Comparison of ENCODE assay signal across 31 cellular contexts in genomic region chr12:122722347-122722746, GRCh38. TPM values are rescaled to one million over a fixed set of nuclear protein-coding genes. Genes with fewer than 3 reads are reported as not detected.
DNase-seq lines count a peak whose midpoint lies in the region; ATAC-seq and TF ChIP-seq lines count a peak whose summit lies in the region.
"Had no signal": no experiment of that assay in that cellular context is flagged by ENCODE, and none has a peak within 500 bp of the region (broad histone marks: within the 10 kb centered on the region; RNA-seq: fewer than 3 reads in every experiment).

No MANE protein-coding gene starts in this region.

- H3K9me3 Mint-ChIP-seq in CD14-positive monocyte (peaks cover 0 to 1% (median 0%) of the 10 kb centered on the region in 7 donors), mesothelial cell of epicardium (no peaks in the 10 kb centered on the region)
- no peaks in the 10 kb centered on the region for H3K9me3 Mint-ChIP-seq in activated T-helper 2 cell treated with anti-CD3 and anti-CD28 coated beads, Interferon-gamma antibody, Interleukin-2, Interleukin-4, amounts not matched to agents 10 μg/mL and 5 μg/mL and 100 μg/mL, durations not matched to agents 14 hours and 24 hours and 36 hours
- H3K9me3 Mint-ChIP-seq: HFFc6; immature natural killer cell; nephron progenitor cell; stimulated activated naive B cell treated with anti-CD40 and anti-IgM and Interleukin-4, amounts not matched to agents 10 μg/mL and 1 μg/mL and 100 μg/mL, for 72 hours had no signal

- intact Hi-C loops in CD14-positive monocyte (cut with micrococcal nuclease), result no loop called here
- intact Hi-C loops in activated T-helper 2 cell treated with anti-CD3 and anti-CD28 coated beads, Interferon-gamma antibody, Interleukin-2, Interleukin-4, amounts not matched to agents 10 μg/mL and 5 μg/mL and 100 μg/mL, durations not matched to agents 14 hours and 24 hours and 36 hours (cut with micrococcal nuclease), result loop anchor here (5.0 kb wide), 1 partner anchor 175 kb away; the partner anchor contains the start of gene VPS37B
- intact Hi-C loops in left colon (cut with DNase I, micrococcal nuclease), result no loop called here
- intact Hi-C loops in vagina (cut with DNase I), result no loop called here

- TF ChIP-seq POLR2A in vagina (IDR thresholded peaks at IDR 0.05), result no peak

- no peaks in the 10 kb centered on the region for H3K9me3 ChIP-seq in vagina
- H3K9me3 ChIP-seq: body of pancreas, left ventricle myocardium inferior, spleen had no signal

- no peak overlapping the region for H3K27ac ChIP-seq in vagina
- H3K27ac ChIP-seq: body of pancreas, C4-2B, left ventricle myocardium inferior, SK-N-MC had no signal

- H3K4me3 ChIP-seq in vagina, result no peak overlapping the region
- H3K4me3 ChIP-seq: body of pancreas, left ventricle myocardium inferior, SK-N-MC, spleen had no signal

- DNase-seq in CD14-positive monocyte (ENCODE audit: low spot score) (no peak), Kasumi-1 (lab: John Stamatoyannopoulos, UW) (peak; percentile 36 to 42), mesothelial cell of epicardium (ENCODE audit: low spot score in 2 of 2, unreplicated experiment in 2 of 2) (no peak), globus pallidus (ENCODE audit: low spot score) (no peak), left colon (no peak), vagina (ENCODE audit: extremely low spot score in 2 of 2) (no peak)
- no peak for DNase-seq in activated T-helper 2 cell treated with anti-CD3 and anti-CD28 coated beads, Interferon-gamma antibody, Interleukin-2, Interleukin-4, amounts not matched to agents 10 μg/mL and 5 μg/mL and 100 μg/mL, durations not matched to agents 14 hours and 24 hours and 36 hours (ENCODE audit: low spot score)
- DNase-seq: activated CD4-positive, alpha-beta T cell treated with anti-CD3 and anti-CD28 coated beads for 48 hours; body of pancreas; effector memory CD4-positive, alpha-beta T cell; EL; HFFc6; hippocampal formation; immature natural killer cell; left ventricle myocardium inferior; NCI-H1092; NCI-H187; NCI-H524 treated with DMSO at 0.1 percent for 48 hours; nephron progenitor cell; NK-92 treated with Interleukin-12 subunit alpha and Interleukin-12 subunit beta, amount 100 ng/mL, for 24 hours; right cardiac atrium; spleen; stimulated activated CD4-positive, alpha-beta T cell treated with anti-CD3 and anti-CD28 coated beads, Interleukin-2, amount 100 ng/mL, for 48 hours; stimulated activated naive B cell treated with anti-CD40 and anti-IgM and Interleukin-4, amounts not matched to agents 10 μg/mL and 1 μg/mL and 100 μg/mL, for 72 hours; T-helper 17 cell had no signal

- peaks cover 20% of the 10 kb centered on the region for H3K4me1 ChIP-seq in vagina
- H3K4me1 ChIP-seq: body of pancreas, left ventricle myocardium inferior had no signal

- H3K27me3 ChIP-seq in vagina, result no peaks in the 10 kb centered on the region
- H3K27me3 ChIP-seq: body of pancreas, spleen had no signal

- no peaks in the 10 kb centered on the region for H3K36me3 ChIP-seq in vagina
- H3K36me3 ChIP-seq: left ventricle myocardium inferior, spleen had no signal

- H3K4me1 Mint-ChIP-seq in CD14-positive monocyte (peaks cover 53% of the 10 kb centered on the region), mesothelial cell of epicardium (peaks cover 28% of the 10 kb centered on the region)
- H3K4me1 Mint-ChIP-seq in activated T-helper 2 cell treated with anti-CD3 and anti-CD28 coated beads, Interferon-gamma antibody, Interleukin-2, Interleukin-4, amounts not matched to agents 10 μg/mL and 5 μg/mL and 100 μg/mL, durations not matched to agents 14 hours and 24 hours and 36 hours (ENCODE audit: low read depth), result peaks cover 37% of the 10 kb centered on the region
- H3K4me1 Mint-ChIP-seq: immature natural killer cell, nephron progenitor cell had no signal

- no peak for TF ChIP-seq CTCF in CD14-positive monocyte (IDR thresholded peaks at IDR 0.05)
- no peak for TF ChIP-seq CTCF in mesothelial cell of epicardium (IDR thresholded peaks at IDR 0.05; ENCODE audit: unreplicated experiment)
- no peak for TF ChIP-seq CTCF in vagina (IDR thresholded peaks at IDR 0.05)

- H3K36me3 Mint-ChIP-seq in CD14-positive monocyte (peaks cover 0 to 3% of the 10 kb centered on the region in 2 donors), mesothelial cell of epicardium (no peaks in the 10 kb centered on the region)
- peaks cover 14% of the 10 kb centered on the region for H3K36me3 Mint-ChIP-seq in activated T-helper 2 cell treated with anti-CD3 and anti-CD28 coated beads, Interferon-gamma antibody, Interleukin-2, Interleukin-4, amounts not matched to agents 10 μg/mL and 5 μg/mL and 100 μg/mL, durations not matched to agents 14 hours and 24 hours and 36 hours (ENCODE audit: low read depth)
- H3K36me3 Mint-ChIP-seq: immature natural killer cell; stimulated activated naive B cell treated with anti-CD40 and anti-IgM and Interleukin-4, amounts not matched to agents 10 μg/mL and 1 μg/mL and 100 μg/mL, for 72 hours had no signal

- H3K27me3 Mint-ChIP-seq in CD14-positive monocyte (ENCODE audit: low read depth in 3 of 3) (peaks cover 0 to 5% (median 3%) of the 10 kb centered on the region in 3 donors), mesothelial cell of epicardium (ENCODE audit: low read depth) (no peaks in the 10 kb centered on the region)
- H3K27me3 Mint-ChIP-seq in activated T-helper 2 cell treated with anti-CD3 and anti-CD28 coated beads, Interferon-gamma antibody, Interleukin-2, Interleukin-4, amounts not matched to agents 10 μg/mL and 5 μg/mL and 100 μg/mL, durations not matched to agents 14 hours and 24 hours and 36 hours (ENCODE audit: low read depth), result no peaks in the 10 kb centered on the region
- H3K27me3 Mint-ChIP-seq: stimulated activated naive B cell treated with anti-CD40 and anti-IgM and Interleukin-4, amounts not matched to agents 10 μg/mL and 1 μg/mL and 100 μg/mL, for 72 hours had no signal

- ATAC-seq in left colon, result no peak
- ATAC-seq in GM19023 (IDR thresholded peaks at IDR 0.05; ENCODE audit: unreplicated experiment), result no peak
- ATAC-seq: body of pancreas, esophagus mucosa, right cardiac atrium, T-helper 17 cell had no signal

- H3K4me3 Mint-ChIP-seq in CD14-positive monocyte, result peak overlapping the region in 1 of 2 donors; percentile 21
- H3K4me3 Mint-ChIP-seq in activated T-helper 2 cell treated with anti-CD3 and anti-CD28 coated beads, Interferon-gamma antibody, Interleukin-2, Interleukin-4, amounts not matched to agents 10 μg/mL and 5 μg/mL and 100 μg/mL, durations not matched to agents 14 hours and 24 hours and 36 hours (ENCODE audit: low read depth), result no peak overlapping the region
- no peak overlapping the region for H3K4me3 Mint-ChIP-seq in mesothelial cell of epicardium
- H3K4me3 Mint-ChIP-seq: HFFc6, immature natural killer cell, nephron progenitor cell, T-helper 17 cell had no signal

- peak overlapping the region; percentile 23 to 94 (median 87) for H3K27ac Mint-ChIP-seq in CD14-positive monocyte
- H3K27ac Mint-ChIP-seq in activated T-helper 2 cell treated with anti-CD3 and anti-CD28 coated beads, Interferon-gamma antibody, Interleukin-2, Interleukin-4, amounts not matched to agents 10 μg/mL and 5 μg/mL and 100 μg/mL, durations not matched to agents 14 hours and 24 hours and 36 hours, result peak overlapping the region; percentile 51
- peak overlapping the region; percentile 89 for H3K27ac Mint-ChIP-seq in mesothelial cell of epicardium
- H3K27ac Mint-ChIP-seq: HFFc6; immature natural killer cell; nephron progenitor cell; stimulated activated naive B cell treated with anti-CD40 and anti-IgM and Interleukin-4, amounts not matched to agents 10 μg/mL and 1 μg/mL and 100 μg/mL, for 72 hours; T-helper 17 cell had no signal

RNA-seq across cellular contexts. Expression of gene HCAR3, which starts 5.7 kb away (rescaled TPM):
- 10 to 100 TPM; 14.4 to 23.7 TPM for polyA plus RNA-seq in CD14-positive monocyte
- 0.34 and 0.46 TPM in 2 replicates for total RNA-seq in activated T-helper 2 cell treated with anti-CD3 and anti-CD28 coated beads, Interferon-gamma antibody, Interleukin-2, Interleukin-4, amounts not matched to agents 10 μg/mL and 5 μg/mL and 100 μg/mL, durations not matched to agents 14 hours and 24 hours and 36 hours
- total RNA-seq in mesothelial cell of epicardium (1.1 to 1.6 TPM (median 1.5 TPM) in 3 replicates), left colon (under 1 TPM in 1 of 2 donors, not detected in 1; 0.11 TPM), vagina (0.74 TPM)
- total RNA-seq: frontal cortex, HFFc6, left ventricle myocardium inferior, right cardiac atrium had no signal
- polyA plus RNA-seq: AG04450, immature natural killer cell had no signal

RNA-seq across cellular contexts. Expression of gene HCAR1, which starts 8.3 kb away (rescaled TPM):
- not detected for polyA plus RNA-seq in CD14-positive monocyte
- 2.6 and 2.8 TPM in 2 replicates for total RNA-seq in activated T-helper 2 cell treated with anti-CD3 and anti-CD28 coated beads, Interferon-gamma antibody, Interleukin-2, Interleukin-4, amounts not matched to agents 10 μg/mL and 5 μg/mL and 100 μg/mL, durations not matched to agents 14 hours and 24 hours and 36 hours
- 1.2 to 1.3 TPM (median 1.2 TPM) in 3 replicates for total RNA-seq in mesothelial cell of epicardium
- under 1 TPM in 1 of 2 donors, not detected in 1; 0.06 TPM for total RNA-seq in left colon
- 0.25 TPM for total RNA-seq in vagina
- total RNA-seq: HFFc6, left ventricle myocardium inferior, T-helper 17 cell had no signal
- polyA plus RNA-seq: immature natural killer cell had no signal

RNA-seq across cellular contexts. Expression of gene HCAR2, which starts 19.2 kb away (rescaled TPM):
- 10 to 100 TPM in 1 of 2 donors, 1 to 10 TPM in 1; 8.1 to 13.0 TPM for polyA plus RNA-seq in CD14-positive monocyte
- total RNA-seq in activated T-helper 2 cell treated with anti-CD3 and anti-CD28 coated beads, Interferon-gamma antibody, Interleukin-2, Interleukin-4, amounts not matched to agents 10 μg/mL and 5 μg/mL and 100 μg/mL, durations not matched to agents 14 hours and 24 hours and 36 hours, result 0.16 TPM in 2 replicates
- total RNA-seq in mesothelial cell of epicardium (8.4 to 11.1 TPM (median 10.9 TPM) in 3 replicates), left colon (under 1 TPM in 1 of 2 donors, not detected in 1; 0.49 TPM), vagina (7.9 TPM)
- total RNA-seq: body of pancreas, HFFc6 had no signal
- polyA plus RNA-seq: AG04450, immature natural killer cell had no signal

RNA-seq across cellular contexts. Expression of gene DENR, which starts 30.3 kb away (rescaled TPM):
- polyA plus RNA-seq in CD14-positive monocyte, result 10 to 100 TPM; 32.5 to 34.1 TPM
- 76.7 and 79.6 TPM in 2 replicates for total RNA-seq in activated T-helper 2 cell treated with anti-CD3 and anti-CD28 coated beads, Interferon-gamma antibody, Interleukin-2, Interleukin-4, amounts not matched to agents 10 μg/mL and 5 μg/mL and 100 μg/mL, durations not matched to agents 14 hours and 24 hours and 36 hours
- 66.4 to 69.5 TPM (median 69.4 TPM) in 3 replicates for total RNA-seq in mesothelial cell of epicardium
- total RNA-seq in left colon, result 10 to 100 TPM; 31.9 to 36.9 TPM
- total RNA-seq in vagina, result 18.2 TPM

RNA-seq across cellular contexts. Expression of gene CCDC62, which starts 52.0 kb away (rescaled TPM):
- polyA plus RNA-seq in CD14-positive monocyte, result under 1 TPM; 0.09 to 0.13 TPM
- 0.39 and 0.62 TPM in 2 replicates for total RNA-seq in activated T-helper 2 cell treated with anti-CD3 and anti-CD28 coated beads, Interferon-gamma antibody, Interleukin-2, Interleukin-4, amounts not matched to agents 10 μg/mL and 5 μg/mL and 100 μg/mL, durations not matched to agents 14 hours and 24 hours and 36 hours
- total RNA-seq in mesothelial cell of epicardium, result 0.78 to 1.1 TPM (median 0.78 TPM) in 3 replicates
- total RNA-seq in left colon, result under 1 TPM; 0.40 to 0.42 TPM
- 0.98 TPM for total RNA-seq in vagina
- total RNA-seq: body of pancreas had no signal

Comparison
In these comparisons a context has a peak if more than half of its experiments do, and no peak if none do; other contexts are left out.
1. DNase-seq: peak in Kasumi-1 (2 of 2); none in CD14-positive monocyte (single experiment), activated T-helper 2 cell treated with anti-CD3 and anti-CD28 coated beads, Interferon-gamma antibody, Interleukin-2, Interleukin-4, amounts not matched to agents 10 μg/mL and 5 μg/mL and 100 μg/mL, durations not matched to agents 14 hours and 24 hours and 36 hours (single experiment), mesothelial cell of epicardium (0 of 2), globus pallidus (single experiment), left colon (0 of 2) and vagina (0 of 2).
2. Peak in every context shown above with its lines, with median percentiles within 50 percentile points of each other: H3K27ac Mint-ChIP-seq.